In genomic region chr5:55540024-55540423, GRCh38 we compare ENCODE assay signal across 15 cellular contexts. TPM values are rescaled to one million over a fixed set of nuclear protein-coding genes. Genes with fewer than 3 reads are reported as not detected.
DNase-seq lines count a peak whose midpoint lies in the region; ATAC-seq and TF ChIP-seq lines count a peak whose summit lies in the region.
"Had no signal": no experiment of that assay in that cellular context is flagged by ENCODE, and none has a peak within 500 bp of the region (broad histone marks: within the 10 kb centered on the region; RNA-seq: fewer than 3 reads in every experiment).

No MANE protein-coding gene starts in this region.

- no peaks in the 10 kb centered on the region for H3K9me3 Mint-ChIP-seq in stimulated activated naive CD8-positive, alpha-beta T cell treated with anti-CD3 and anti-CD28 coated beads, Interleukin-15, amount 100 ng/mL, for 72 hours

- peak; percentile 31 for ATAC-seq in stimulated activated naive CD8-positive, alpha-beta T cell treated with anti-CD3 and anti-CD28 coated beads, Interleukin-15, amount 100 ng/mL, for 72 hours
- ATAC-seq in stimulated activated naive CD8-positive, alpha-beta T cell treated with anti-CD3 and anti-CD28 coated beads, Interleukin-15, Interleukin-2, amounts not matched to agents 100 U/mL and 50 U/mL, for 24 hours, result no peak
- peak; percentile 38 for ATAC-seq in IMR-90 (ENCODE audit: low read depth)
- ATAC-seq in Right ventricle myocardium superior (ENCODE audit: poor library complexity), result no peak
- ATAC-seq in HG03025 (IDR thresholded peaks at IDR 0.05; ENCODE audit: low FRiP score, unreplicated experiment), result no peak

- dilution Hi-C loops in IMR-90 (cut with HindIII; ENCODE audit: low sequenced_read_pairs, unreplicated experiment), result no loop called here

- intact Hi-C loops in IMR-90 (cut with micrococcal nuclease), result no loop called here
- intact Hi-C loops in ascending aorta (cut with DNase I), result no loop called here
- intact Hi-C loops in Right ventricle myocardium superior (cut with DNase I), result no loop called here

- CTCF ChIA-PET in IMR-90 (lab: Yijun Ruan, JAX), result no interaction called here

- no peak overlapping the region for H3K18ac ChIP-seq in IMR-90 (ENCODE audit: low read depth, low read length)

- peaks cover 5% of the 10 kb centered on the region; the same call in 1 of the 2 replicates for H3K4me1 ChIP-seq in IMR-90 (ENCODE audit: control insufficient read depth, insufficient read depth, low read length)
- H3K4me1 ChIP-seq in ascending aorta, result peaks cover 0 to 9% of the 10 kb centered on the region in 2 donors

- no peak overlapping the region; the same call in 1 of the 2 replicates for H3K4me2 ChIP-seq in IMR-90 (ENCODE audit: low read depth, low read length)

- H2AFZ ChIP-seq in IMR-90 (replicated peaks; ENCODE audit: low read length, poor library complexity), result no peak overlapping the region

- peaks cover 61% of the 10 kb centered on the region for H3K4me1 Mint-ChIP-seq in stimulated activated naive CD8-positive, alpha-beta T cell treated with anti-CD3 and anti-CD28 coated beads, Interleukin-15, amount 100 ng/mL, for 72 hours

- H2AK5ac ChIP-seq in IMR-90 (ENCODE audit: low read depth, low read length), result no peak overlapping the region

- H3K9me3 ChIP-seq in IMR-90 (ENCODE audit: control insufficient read depth, insufficient read depth, low read length) (no peaks in the 10 kb centered on the region), ascending aorta (no peaks in the 10 kb centered on the region)
- H3K9me3 ChIP-seq: left ventricle myocardium inferior, spleen, upper lobe of left lung had no signal

- no peak overlapping the region for H3K23ac ChIP-seq in IMR-90 (ENCODE audit: low read depth, low read length)

- H3K27me3 ChIP-seq in IMR-90 (ENCODE audit: control insufficient read depth, insufficient read depth, low read length) (no peaks in the 10 kb centered on the region), ascending aorta (no peaks in the 10 kb centered on the region)
- H3K27me3 ChIP-seq: upper lobe of left lung had no signal

- TF ChIP-seq RAD21 in IMR-90 (IDR thresholded peaks at IDR 0.05; ENCODE audit: low read length), result no peak

- H3K27ac ChIP-seq in IMR-90 (ENCODE audit: insufficient read depth, low read length), result no peak overlapping the region
- no peak overlapping the region for H3K27ac ChIP-seq in ascending aorta
- H3K27ac ChIP-seq: upper lobe of left lung had no signal

- TF ChIP-seq CTCF in IMR-90 (conservative IDR thresholded peaks at IDR 0.05; ENCODE audit: low read depth, low read length) (no peak), ascending aorta (IDR thresholded peaks at IDR 0.05) (no peak)

- no peak for DNase-seq in stimulated activated naive CD8-positive, alpha-beta T cell treated with anti-CD3 and anti-CD28 coated beads, Interleukin-15, amount 100 ng/mL, for 72 hours
- no peak for DNase-seq in stimulated activated naive CD8-positive, alpha-beta T cell treated with anti-CD3 and anti-CD28 coated beads, Interleukin-15, Interleukin-2, amounts not matched to agents 100 U/mL and 50 U/mL, for 24 hours
- DNase-seq in IMR-90, result peak; percentile 61
- DNase-seq in amniotic epithelial cell (ENCODE audit: low read depth), result peak; percentile 63
- no peak for DNase-seq in central memory CD4-positive, alpha-beta T cell
- DNase-seq in ascending aorta (ENCODE audit: low spot score in 2 of 2), result no peak
- no peak for DNase-seq in Right ventricle myocardium superior
- DNase-seq: activated CD4-positive, alpha-beta T cell treated with anti-CD3 and anti-CD28 coated beads for 4 hours; activated naive CD4-positive, alpha-beta T cell; left ventricle myocardium inferior; NCI-H187 treated with DMSO at 0.1 percent for 48 hours; spleen; SW 1271; upper lobe of left lung had no signal

- H3K27ac Mint-ChIP-seq in stimulated activated naive CD8-positive, alpha-beta T cell treated with anti-CD3 and anti-CD28 coated beads, Interleukin-15, amount 100 ng/mL, for 72 hours, result peak overlapping the region in 1 of 2 donors; percentile 28

- H3K9ac ChIP-seq in IMR-90 (ENCODE audit: low read depth, low read length), result no peak overlapping the region

- no CpG with 5 or more reads among the region's 1 CpG for WGBS in IMR-90 (ENCODE audit: extremely low coverage in 2 of 2, insufficient read length in 1 of 2), 2 experiments

- no peaks in the 10 kb centered on the region for H3K36me3 ChIP-seq in IMR-90 (ENCODE audit: control insufficient read depth, insufficient read depth, low read length)
- no peaks in the 10 kb centered on the region for H3K36me3 ChIP-seq in ascending aorta
- H3K36me3 ChIP-seq: left ventricle myocardium inferior, spleen, upper lobe of left lung had no signal

- no peak overlapping the region for H3K4ac ChIP-seq in IMR-90 (ENCODE audit: low read depth, low read length)

- H3K56ac ChIP-seq in IMR-90 (ENCODE audit: extremely low read depth, insufficient read depth, low read length), result no peak overlapping the region

- H4K20me1 ChIP-seq in IMR-90 (ENCODE audit: insufficient read depth, low read length), result no peaks in the 10 kb centered on the region

- H3K14ac ChIP-seq in IMR-90 (replicated peaks; ENCODE audit: low read depth, low read length), result no peak overlapping the region

- no peaks in the 10 kb centered on the region for H3K79me1 ChIP-seq in IMR-90 (ENCODE audit: low read depth in 1 of 2, low read length in 2 of 2)

- H2BK5ac ChIP-seq in IMR-90 (ENCODE audit: low read depth, low read length, poor library complexity, severe bottlenecking), result no peak overlapping the region

- POLR2A ChIA-PET in IMR-90 (lab: Charles Lee; ENCODE audit: unreplicated experiment), result no interaction called here

- peak overlapping the region; percentile 70 to 81 for H3K4me3 Mint-ChIP-seq in stimulated activated naive CD8-positive, alpha-beta T cell treated with anti-CD3 and anti-CD28 coated beads, Interleukin-15, amount 100 ng/mL, for 72 hours

- no peak overlapping the region for H2BK20ac ChIP-seq in IMR-90 (ENCODE audit: low read depth, low read length)

- H2AK9ac ChIP-seq in IMR-90 (replicated peaks; ENCODE audit: low read depth, low read length, poor library complexity), result no peak overlapping the region

- no peak overlapping the region for H2BK15ac ChIP-seq in IMR-90 (ENCODE audit: low read depth, low read length)

- 0 out of 2 replicates have a peak, but pooled peaks cover 2% of the 10 kb centered on the region for H3K9me1 ChIP-seq in IMR-90 (ENCODE audit: insufficient read depth, low read length)

- no peak overlapping the region for H4K91ac ChIP-seq in IMR-90 (ENCODE audit: insufficient read depth, low read depth, low read length)

- in situ Hi-C loops in IMR-90 (cut with MboI; ENCODE audit: low sequenced_read_pairs), result no loop called here

- no TSS peak for BruUV-seq in IMR-90 (replicated peaks; lab: Mats Ljungman, UMichigan)

- no peak overlapping the region for H4K5ac ChIP-seq in IMR-90 (ENCODE audit: low read depth, low read length)

- H3K27me3 Mint-ChIP-seq in stimulated activated naive CD8-positive, alpha-beta T cell treated with anti-CD3 and anti-CD28 coated beads, Interleukin-15, amount 100 ng/mL, for 72 hours, result no peaks in the 10 kb centered on the region

- no peak overlapping the region for H4K8ac ChIP-seq in IMR-90 (ENCODE audit: low read depth in 2 of 2, low read length in 2 of 2)

- H3K4me3 ChIP-seq in IMR-90 (ENCODE audit: insufficient read depth, low read depth, low read length), result no peak overlapping the region
- no peak overlapping the region for H3K4me3 ChIP-seq in ascending aorta
- H3K4me3 ChIP-seq: left ventricle myocardium inferior, spleen, upper lobe of left lung had no signal

- no peak overlapping the region for H2BK120ac ChIP-seq in IMR-90 (ENCODE audit: low read depth, low read length)

- no peak for TF ChIP-seq POLR2A in IMR-90 (IDR thresholded peaks at IDR 0.05; ENCODE audit: low read depth, low read length)

TF ChIP-seq in IMR-90, 13 proteins besides CTCF, POLR2A, EP300 and RAD21:
- TF ChIP-seq CEBPB (IDR thresholded peaks at IDR 0.05; ENCODE audit: low read depth, low read length) (peak; percentile 22; the same call in 1 of the 2 replicates), NFE2L2 (IDR thresholded peaks at IDR 0.05; ENCODE audit: low read depth, low read length) (no peak)

RNA-seq across cellular contexts. Expression of gene PLPP1, which starts 5.3 kb away (rescaled TPM):
- total RNA-seq in IMR-90 (2012; rRNA removed) (21.3 and 24.7 TPM in 2 replicates), ascending aorta (1,314 TPM), Right ventricle myocardium superior (75.9 TPM)
- polyA plus RNA-seq in IMR-90 (2012; rRNA removed), result 19.2 and 20.4 TPM in 2 replicates
- polyA plus RNA-seq in IMR-90 (2012; cell fraction: cytosol; rRNA removed), result 14.9 and 15.4 TPM in 2 replicates
- 11.4 and 14.9 TPM in 2 replicates for polyA plus RNA-seq in IMR-90 (2012; cell fraction: nucleus; rRNA removed; ENCODE audit: low replicate concordance)

Comparison
In these comparisons a context has a peak if more than half of its experiments do, and no peak if none do; other contexts are left out.
1. ATAC-seq: peak in stimulated activated naive CD8-positive, alpha-beta T cell treated with anti-CD3 and anti-CD28 coated beads, Interleukin-15, amount 100 ng/mL, for 72 hours (single experiment) and IMR-90 (single experiment); none in stimulated activated naive CD8-positive, alpha-beta T cell treated with anti-CD3 and anti-CD28 coated beads, Interleukin-15, Interleukin-2, amounts not matched to agents 100 U/mL and 50 U/mL, for 24 hours (single experiment), Right ventricle myocardium superior (single experiment) and HG03025 (single experiment).
2. DNase-seq: peak in IMR-90 (single experiment) and amniotic epithelial cell (single experiment); none in stimulated activated naive CD8-positive, alpha-beta T cell treated with anti-CD3 and anti-CD28 coated beads, Interleukin-15, amount 100 ng/mL, for 72 hours (0 of 2), stimulated activated naive CD8-positive, alpha-beta T cell treated with anti-CD3 and anti-CD28 coated beads, Interleukin-15, Interleukin-2, amounts not matched to agents 100 U/mL and 50 U/mL, for 24 hours (single experiment), central memory CD4-positive, alpha-beta T cell (single experiment), ascending aorta (0 of 2) and Right ventricle myocardium superior (single experiment).
3. RNA of gene PLPP1, which starts 5.3 kb away (total RNA-seq): 1,314 TPM in ascending aorta (single experiment); 75.9 TPM in Right ventricle myocardium superior (single experiment) and 21.3 to 24.7 TPM in IMR-90; every median in the first group is over 10 times any median in the second.